Comparison of ENCODE assay signal across 9 cellular contexts in genomic region chr4:21948347-21949072, GRCh38. TPM values are rescaled to one million over a fixed set of nuclear protein-coding genes. Genes with fewer than 3 reads are reported as not detected.
DNase-seq lines count a peak whose midpoint lies in the region; ATAC-seq and TF ChIP-seq lines count a peak whose summit lies in the region.
"Had no signal": no experiment of that assay in that cellular context is flagged by ENCODE, and none has a peak within 500 bp of the region (broad histone marks: within the 10 kb centered on the region; RNA-seq: fewer than 3 reads in every experiment).

TSS of gene KCNIP4 (minus strand) at chr4:21948772.

- intact Hi-C loops in sigmoid colon (cut with DNase I) = loop anchor here (5.0 to 10.0 kb wide), 2 partner anchors 156 to 436 kb away; no protein-coding TSS in a partner anchor

- H3K27ac ChIP-seq in WERI-Rb-1 (peak within 1 kb of the TSS; percentile 81), sigmoid colon (peak within 1 kb of the TSS in 1 of 4 donors; percentile 56)

- ATAC-seq in HG02840 (IDR thresholded peaks at IDR 0.05; ENCODE audit: low FRiP score, unreplicated experiment) (no peak), GM21717 (IDR thresholded peaks at IDR 0.05; ENCODE audit: unreplicated experiment) (no peak)

- no peaks in the 10 kb centered on the region for H3K9me3 ChIP-seq in WERI-Rb-1 (ENCODE audit: severe bottlenecking)
- H3K9me3 ChIP-seq in sigmoid colon = no peaks in the 10 kb centered on the region

- WGBS in sigmoid colon, 2 donors = 2 to 3% methylated on average over 81 of the region's 81 CpGs

- H3K27me3 ChIP-seq in WERI-Rb-1 (ENCODE audit: insufficient read depth, low read depth, severe bottlenecking) (no peaks in the 10 kb centered on the region), sigmoid colon (peaks cover 0 to 18% (median 0%) of the 10 kb centered on the region in 3 donors)

- peaks cover 0 to 13% (median 5%) of the 10 kb centered on the region in 4 donors for H3K4me1 ChIP-seq in sigmoid colon

- TF ChIP-seq CTCF in WERI-Rb-1 (IDR thresholded peaks at IDR 0.05; ENCODE audit: low read depth, low read length) = peak; percentile 45
- no peak for TF ChIP-seq CTCF in sigmoid colon (IDR thresholded peaks at IDR 0.05)

- H3K4me3 ChIP-seq in WERI-Rb-1 (ENCODE audit: low read depth, low read length) (peak within 1 kb of the TSS; percentile 78), sigmoid colon (peak within 1 kb of the TSS; percentile 57 to 69 (median 60))
- H3K4me3 ChIP-seq: lung had no signal

- DNase-seq in NCI-H1417 (lab: John Stamatoyannopoulos, UW) = peak; percentile 5 to 78 (median 64)
- no peak for DNase-seq in NCI-H1417 treated with DMSO at 0.1 percent for 48 hours (lab: John Stamatoyannopoulos, UW)
- peak; percentile 69 for DNase-seq in WERI-Rb-1
- DNase-seq in germinal center (ENCODE audit: low spot score) = peak; percentile 7
- no peak for DNase-seq in sigmoid colon
- no peak for DNase-seq in 8988T

- no peak for TF ChIP-seq EP300 in sigmoid colon (IDR thresholded peaks at IDR 0.05)

- no peak for TF ChIP-seq POLR2A in sigmoid colon (IDR thresholded peaks at IDR 0.05)

- no peaks in the 10 kb centered on the region; the same call in 1 of the 2 replicates for H3K36me3 ChIP-seq in WERI-Rb-1
- no peaks in the 10 kb centered on the region for H3K36me3 ChIP-seq in sigmoid colon

RNA-seq across cellular contexts. Expression of gene KCNIP4, which starts in this region (rescaled TPM):
- total RNA-seq in sigmoid colon = 10 to 100 TPM in 3 of 4 donors, 1 to 10 TPM in 1; 9.1 to 28.5 (median 19.4) TPM
- under 1 TPM in 2 of 3 donors, not detected in 1; 0.60 to 0.79 TPM for polyA plus RNA-seq in sigmoid colon
- polyA plus RNA-seq: lung had no signal

Comparison
In these comparisons a context has a peak if more than half of its experiments do, and no peak if none do; other contexts are left out.
1. DNase-seq: peak in NCI-H1417 (3 of 3), WERI-Rb-1 (single experiment) and germinal center (single experiment); none in NCI-H1417 treated with DMSO at 0.1 percent for 48 hours (single experiment), sigmoid colon (single experiment) and 8988T (single experiment).